ENCODE assay signal across 29 cellular contexts in the genomic region with DNA sequence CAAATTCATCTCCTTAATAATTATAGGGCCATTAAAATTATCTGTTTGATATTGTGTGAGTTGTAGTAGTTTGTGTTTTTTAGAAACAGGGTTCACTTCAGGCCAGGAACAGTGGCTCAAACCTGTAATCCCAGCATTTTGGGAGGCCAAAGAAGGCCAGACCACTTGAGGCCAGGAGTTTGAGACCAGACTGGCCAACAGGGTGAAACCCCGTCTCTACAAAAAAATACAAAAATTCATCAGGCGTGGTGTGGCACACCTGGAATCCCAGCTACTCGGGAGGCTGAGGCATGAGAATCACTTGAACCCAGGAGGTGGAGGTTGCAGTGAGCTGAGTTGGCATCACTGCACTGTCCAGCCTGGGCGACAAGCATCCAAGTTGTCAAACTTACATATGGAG.
"Had no signal": no experiment of that assay in that cellular context is flagged by ENCODE, and none has a peak within 500 bp of the region (broad histone marks: within the 10 kb centered on the region; RNA-seq: fewer than 3 reads in every experiment).

No MANE protein-coding gene starts in this region.

- H3K27ac ChIP-seq: colonic mucosa, coronary artery, dorsolateral prefrontal cortex, epithelial cell of prostate, esophagus muscularis mucosa, esophagus squamous epithelium, foreskin keratinocyte, gastrocnemius medialis, gastroesophageal sphincter, heart left ventricle, heart right ventricle had no signal

- H3K27me3 Mint-ChIP-seq: dendritic cell treated with granulocyte-macrophage colony-stimulating factor and Interleukin-4, amounts not matched to agents 40 ng/mL and 50 ng/mL, for 4 days; effector memory CD8-positive, alpha-beta T cell had no signal

- H3K27ac Mint-ChIP-seq: dendritic cell treated with granulocyte-macrophage colony-stimulating factor and Interleukin-4, amounts not matched to agents 40 ng/mL and 50 ng/mL, for 4 days; effector memory CD8-positive, alpha-beta T cell; endodermal cell had no signal

- H3K9me3 Mint-ChIP-seq: dendritic cell treated with granulocyte-macrophage colony-stimulating factor and Interleukin-4, amounts not matched to agents 40 ng/mL and 50 ng/mL, for 4 days; effector memory CD8-positive, alpha-beta T cell; endodermal cell had no signal

- FAIRE-seq: colon, endometrium, endothelial cell of umbilical vein, frontal cortex had no signal

- H3K9me3 ChIP-seq: colonic mucosa, esophagus muscularis mucosa, esophagus squamous epithelium, gastrocnemius medialis, gastroesophageal sphincter, heart left ventricle, heart right ventricle had no signal

- H3K4me3 Mint-ChIP-seq: dendritic cell treated with granulocyte-macrophage colony-stimulating factor and Interleukin-4, amounts not matched to agents 40 ng/mL and 50 ng/mL, for 4 days; effector memory CD8-positive, alpha-beta T cell; endodermal cell had no signal

- DNase-seq: colonic mucosa; cortex of kidney; dermis blood vessel endothelial cell; dorsolateral prefrontal cortex; effector CD4-positive, alpha-beta T cell; effector CD8-positive, alpha-beta T cell; effector memory CD4-positive, alpha-beta T cell; effector memory CD8-positive, alpha-beta T cell; endodermal cell; erythroblast; esophagus squamous epithelium; foreskin fibroblast; foreskin keratinocyte; foreskin melanocyte; gastrocnemius medialis; glutamatergic neuron; head of caudate nucleus; heart left ventricle; heart right ventricle had no signal

- H3K27me3 ChIP-seq: colonic mucosa, dorsolateral prefrontal cortex, esophagus muscularis mucosa, esophagus squamous epithelium, foreskin keratinocyte, gastrocnemius medialis, gastroesophageal sphincter, heart left ventricle, heart right ventricle had no signal

- H3K4me1 ChIP-seq: colonic mucosa, esophagus muscularis mucosa, esophagus squamous epithelium, foreskin keratinocyte, gastrocnemius medialis, gastroesophageal sphincter, heart left ventricle, heart right ventricle had no signal

- H3K4me3 ChIP-seq: colonic mucosa, coronary artery, dorsolateral prefrontal cortex, esophagus muscularis mucosa, esophagus squamous epithelium, gastrocnemius medialis, gastroesophageal sphincter, heart left ventricle, heart right ventricle had no signal

- H3K4me1 Mint-ChIP-seq: endodermal cell had no signal

- ATAC-seq: effector memory CD8-positive, alpha-beta T cell; esophagus mucosa; foreskin keratinocyte; gastrocnemius medialis; gastroesophageal sphincter; heart left ventricle; heart right ventricle had no signal
